1 cellular context compared by ENCODE assay signal in genomic region chr3:7871161-7871560, GRCh38.
A peak's percentile ranks its signal among the peaks of the same experiment; 100 is the strongest.
TF ChIP-seq lines count a peak whose summit lies in the region.

No MANE protein-coding gene starts in this region.

TF ChIP-seq in SK-N-SH treated with all-trans-retinoic acid at 6 μM for 48 hours, 23 proteins besides CTCF, POLR2A, EP300 and RAD21 (continued from another document):
- TF ChIP-seq CREB5 (CRISPR knock-in tag; IDR thresholded peaks at IDR 0.05; ENCODE audit: low read depth) = peak; percentile 79; the same call in 1 of the 2 replicates
- TF ChIP-seq ISL1 (CRISPR knock-in tag; IDR thresholded peaks at IDR 0.05) = peak; percentile 96
- TF ChIP-seq ESRRG (CRISPR knock-in tag; IDR thresholded peaks at IDR 0.05) = peak; percentile 78; the same call in 1 of the 2 replicates
- TF ChIP-seq OSR1 (CRISPR knock-in tag; IDR thresholded peaks at IDR 0.05) = no peak
- TF ChIP-seq TSHZ2 (CRISPR knock-in tag; IDR thresholded peaks at IDR 0.05) = peak; percentile 61
